Comparison of ENCODE assay signal across 15 cellular contexts in the genomic region with DNA sequence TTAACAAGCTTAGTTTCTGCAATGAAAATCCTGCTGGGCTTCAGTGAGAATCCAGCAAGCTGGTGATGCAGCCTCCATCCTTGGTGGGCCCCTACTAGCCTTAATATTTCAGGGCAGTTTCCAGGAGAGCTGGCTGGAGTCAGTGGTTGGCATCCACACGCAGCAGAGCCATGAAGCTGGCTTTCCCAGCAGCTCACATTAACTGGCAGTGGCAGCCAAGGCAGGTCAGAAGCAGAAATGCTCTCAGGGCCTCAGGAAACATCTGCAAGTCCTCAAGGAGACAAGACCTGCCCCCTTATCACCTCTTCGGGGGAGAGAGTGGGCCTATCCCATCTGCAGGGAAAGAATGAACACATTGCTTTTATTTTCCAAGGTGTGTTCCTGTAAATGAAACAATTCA. TPM values are rescaled to one million over a fixed set of nuclear protein-coding genes. Genes with fewer than 3 reads are reported as not detected.
DNase-seq lines count a peak whose midpoint lies in the region; ATAC-seq, FAIRE-seq and TF ChIP-seq lines count a peak whose summit lies in the region.
"Had no signal": no experiment of that assay in that cellular context is flagged by ENCODE, and none has a peak within 500 bp of the region (broad histone marks: within the 10 kb centered on the region; RNA-seq: fewer than 3 reads in every experiment).

No MANE protein-coding gene starts in this region.

- no peaks in the 10 kb centered on the region for H3K9me3 Mint-ChIP-seq in mesothelial cell of epicardium
- H3K9me3 Mint-ChIP-seq: activated naive CD4-positive, alpha-beta T cell treated with anti-CD3 and anti-CD28 coated beads, Interleukin-2, amount 10 ng/mL, durations not matched to agents 7 days and 5 days; CD4-positive, alpha-beta T cell had no signal

- no peak for TF ChIP-seq POLR2A in spleen (IDR thresholded peaks at IDR 0.05)
- no peak for TF ChIP-seq POLR2A in GM12892 (IDR thresholded peaks at IDR 0.05; ENCODE audit: low read depth, low read length)

- ATAC-seq in GM18498 (IDR thresholded peaks at IDR 0.05; ENCODE audit: unreplicated experiment) (peak; percentile 6), Right ventricle myocardium superior (ENCODE audit: poor library complexity) (peak; percentile 26)

- H3K36me3 ChIP-seq in spleen (no peaks in the 10 kb centered on the region), HAP-1 (replicated peaks) (no peaks in the 10 kb centered on the region), colonic mucosa (no peaks in the 10 kb centered on the region)

- in situ Hi-C loops in HAP-1 (cut with MboI; ENCODE audit: low sequenced_read_pairs): loop anchor here (25.0 kb wide), 1 partner anchor 652 kb away; no protein-coding TSS in a partner anchor

- POLR2A ChIA-PET in RWPE1 (lab: Yijun Ruan, JAX; ENCODE audit: low non-redundant PET): no interaction called here

- peak overlapping the region in 1 of 8 donors; percentile 50 for H3K4me3 ChIP-seq in spleen
- H3K4me3 ChIP-seq in HAP-1: no peak overlapping the region
- H3K4me3 ChIP-seq in colonic mucosa: no peak overlapping the region

- H3K27ac ChIP-seq in RWPE1 (peak overlapping the region; percentile 37), spleen (peak overlapping the region in 7 of 8 donors; percentile 78 to 97 (median 90)), colonic mucosa (no peak overlapping the region)
- H3K27ac ChIP-seq: parathyroid adenoma had no signal

- no peaks in the 10 kb centered on the region for H3K36me3 Mint-ChIP-seq in mesothelial cell of epicardium
- H3K36me3 Mint-ChIP-seq: activated naive CD4-positive, alpha-beta T cell treated with anti-CD3 and anti-CD28 coated beads, Interleukin-2, amount 10 ng/mL, durations not matched to agents 7 days and 5 days had no signal

- no peak for DNase-seq in RWPE1 (ENCODE audit: low spot score)
- DNase-seq in Right ventricle myocardium superior: no peak
- no peak for DNase-seq in spleen
- no peak for DNase-seq in mesothelial cell of epicardium (ENCODE audit: low spot score in 2 of 2, unreplicated experiment in 2 of 2)
- no peak for DNase-seq in HAP-1 (ENCODE audit: low spot score in 2 of 2)
- DNase-seq in colonic mucosa: no peak
- no peak for DNase-seq in GM12892 (ENCODE audit: insufficient read length)
- DNase-seq: activated naive CD4-positive, alpha-beta T cell treated with anti-CD3 and anti-CD28 coated beads, Interleukin-2, amount 10 ng/mL, durations not matched to agents 7 days and 5 days; CD4-positive, alpha-beta T cell; central memory CD4-positive, alpha-beta T cell; H7; NCI-H2227 treated with DMSO at 0.1 percent for 48 hours; stimulated activated CD4-positive, alpha-beta T cell treated with anti-CD3 and anti-CD28 coated beads, Interleukin-2, amount 100 ng/mL, for 24 hours had no signal

- no peaks in the 10 kb centered on the region for H3K27me3 ChIP-seq in spleen (replicated peaks in 1 of 7)
- H3K27me3 ChIP-seq in HAP-1 (ENCODE audit: low read depth): no peaks in the 10 kb centered on the region
- no peaks in the 10 kb centered on the region for H3K27me3 ChIP-seq in colonic mucosa

- H3K4me1 Mint-ChIP-seq in mesothelial cell of epicardium: no peaks in the 10 kb centered on the region

- no peak overlapping the region for H3K4me3 Mint-ChIP-seq in mesothelial cell of epicardium
- H3K4me3 Mint-ChIP-seq: activated naive CD4-positive, alpha-beta T cell treated with anti-CD3 and anti-CD28 coated beads, Interleukin-2, amount 10 ng/mL, durations not matched to agents 7 days and 5 days; CD4-positive, alpha-beta T cell had no signal

- H3K4me1 ChIP-seq in spleen (peaks cover 0 to 74% (median 24%) of the 10 kb centered on the region in 6 donors), HAP-1 (no peaks in the 10 kb centered on the region), colonic mucosa (no peaks in the 10 kb centered on the region)
- H3K4me1 ChIP-seq: parathyroid adenoma had no signal

- FAIRE-seq in GM12892 (lab: Jason Lieb, UNC): no peak

- TF ChIP-seq CTCF in RWPE1 (conservative IDR thresholded peaks at IDR 0.05; ENCODE audit: low read depth) (no peak), spleen (IDR thresholded peaks at IDR 0.05 in 8 of 11, conservative IDR thresholded peaks at IDR 0.05 in 3 of 11) (no peak), mesothelial cell of epicardium (IDR thresholded peaks at IDR 0.05; ENCODE audit: unreplicated experiment) (no peak), colonic mucosa (IDR thresholded peaks at IDR 0.05) (no peak)

- CTCF ChIA-PET in RWPE1 (lab: Yijun Ruan, JAX): interaction anchor here (1.1 kb wide), 1 partner anchor 12 kb away, joined by 3 read pairs; no protein-coding TSS in a partner anchor

- H3K27ac Mint-ChIP-seq in mesothelial cell of epicardium: no peak overlapping the region
- H3K27ac Mint-ChIP-seq: activated naive CD4-positive, alpha-beta T cell treated with anti-CD3 and anti-CD28 coated beads, Interleukin-2, amount 10 ng/mL, durations not matched to agents 7 days and 5 days; CD4-positive, alpha-beta T cell had no signal

- H3K9me3 ChIP-seq in spleen (no peaks in the 10 kb centered on the region), HAP-1 (no peaks in the 10 kb centered on the region), colonic mucosa (no peaks in the 10 kb centered on the region)

- no peaks in the 10 kb centered on the region for H3K27me3 Mint-ChIP-seq in mesothelial cell of epicardium (ENCODE audit: low read depth)
- H3K27me3 Mint-ChIP-seq: activated naive CD4-positive, alpha-beta T cell treated with anti-CD3 and anti-CD28 coated beads, Interleukin-2, amount 10 ng/mL, durations not matched to agents 7 days and 5 days; CD4-positive, alpha-beta T cell had no signal

- 15 to 35% (median 25%) methylated on average over 2 of the region's 2 CpGs for WGBS in spleen, 5 donors

- no peak overlapping the region for H3K9ac ChIP-seq in colonic mucosa (ENCODE audit: low read depth in 2 of 2, low read length in 2 of 2)
- H3K9ac ChIP-seq: parathyroid adenoma had no signal

- intact Hi-C loops in Right ventricle myocardium superior (cut with DNase I) (no loop called here), spleen (cut with DNase I; ENCODE audit: low total_unique reads) (no loop called here), colonic mucosa (cut with DNase I) (no loop called here)

RNA-seq across cellular contexts. Expression of a gene that starts 20.7 kb away (rescaled TPM):
- total RNA-seq in Right ventricle myocardium superior (18.2 TPM), spleen (10 to 100 TPM; 25.6 to 57.3 (median 39.8) TPM), mesothelial cell of epicardium (15.7 to 16.3 TPM (median 15.7 TPM) in 3 replicates), colonic mucosa (1 to 10 TPM; 7.2 to 9.0 TPM)
- 1 to 10 TPM; 2.2 to 5.4 (median 3.0) TPM for polyA plus RNA-seq in spleen
- 3.5 TPM for polyA plus RNA-seq in GM12892 (2012; ENCODE audit: missing spikeins)

RNA-seq across cellular contexts. Expression of a gene that starts 58.2 kb away (rescaled TPM):
- total RNA-seq in Right ventricle myocardium superior: 39.7 TPM
- total RNA-seq in spleen: 100 to 1,000 TPM in 4 of 7 donors, 10 to 100 TPM in 3; 81.4 to 121 (median 104) TPM
- polyA plus RNA-seq in spleen: 10 to 100 TPM in 1 of 3 donors, 1 to 10 TPM in 2; 8.7 to 15.3 (median 8.8) TPM
- 67.5 to 69.5 TPM (median 68.6 TPM) in 3 replicates for total RNA-seq in mesothelial cell of epicardium
- 10 to 100 TPM; 52.1 to 53.5 TPM for total RNA-seq in colonic mucosa
- 24.1 TPM for polyA plus RNA-seq in GM12892 (2012; ENCODE audit: missing spikeins)
